21 cellular contexts compared by ENCODE assay signal in the genomic region with DNA sequence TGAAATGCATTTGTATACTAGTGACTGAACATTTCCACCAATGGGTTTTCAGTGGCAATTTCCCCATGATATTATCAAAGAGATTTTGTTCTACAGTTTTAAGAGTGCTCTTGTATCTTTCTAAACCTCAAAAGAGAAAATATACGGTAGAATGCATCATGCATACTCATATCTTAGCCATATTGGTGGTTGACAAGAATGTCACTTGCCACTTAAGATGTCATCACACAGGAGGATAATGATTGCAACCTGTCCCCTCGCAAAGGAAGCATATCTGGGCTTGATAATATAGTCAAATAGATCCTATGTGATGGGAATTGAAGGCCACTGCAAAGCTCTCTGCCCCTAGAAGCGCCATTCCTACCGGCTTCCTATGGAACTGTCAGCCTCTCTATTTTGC.
DNase-seq lines count a peak whose midpoint lies in the region; ATAC-seq and TF ChIP-seq lines count a peak whose summit lies in the region.
"Had no signal": no experiment of that assay in that cellular context is flagged by ENCODE, and none has a peak within 500 bp of the region (broad histone marks: within the 10 kb centered on the region; RNA-seq: fewer than 3 reads in every experiment).

No MANE protein-coding gene starts in this region.

- H3K4me1 Mint-ChIP-seq in activated CD4-positive, alpha-beta T cell treated with anti-CD3 and anti-CD28 coated beads for 36 hours = peaks cover 15% of the 10 kb centered on the region

- H3K27ac Mint-ChIP-seq in activated CD4-positive, alpha-beta T cell treated with anti-CD3 and anti-CD28 coated beads for 36 hours = no peak overlapping the region
- H3K27ac Mint-ChIP-seq: CD4-positive, alpha-beta memory T cell had no signal

- TF ChIP-seq CTCF in body of pancreas (IDR thresholded peaks at IDR 0.05) = no peak
- no peak for TF ChIP-seq CTCF in lung (IDR thresholded peaks at IDR 0.05; ENCODE audit: control extremely low read depth, extremely low read depth)
- TF ChIP-seq CTCF in spleen (IDR thresholded peaks at IDR 0.05 in 8 of 11, conservative IDR thresholded peaks at IDR 0.05 in 3 of 11) = no peak

- H3K36me3 Mint-ChIP-seq in activated CD4-positive, alpha-beta T cell treated with anti-CD3 and anti-CD28 coated beads for 36 hours (ENCODE audit: low read depth) = no peaks in the 10 kb centered on the region
- H3K36me3 Mint-ChIP-seq: CD4-positive, alpha-beta memory T cell had no signal

- H3K9me3 Mint-ChIP-seq in activated CD4-positive, alpha-beta T cell treated with anti-CD3 and anti-CD28 coated beads for 36 hours (ENCODE audit: low read depth) = no peaks in the 10 kb centered on the region
- H3K9me3 Mint-ChIP-seq: CD4-positive, alpha-beta memory T cell had no signal

- H3K9me3 ChIP-seq in body of pancreas = no peaks in the 10 kb centered on the region
- no peaks in the 10 kb centered on the region for H3K9me3 ChIP-seq in lung (ENCODE audit: control insufficient read depth in 2 of 2, insufficient read depth in 1 of 2, low read length in 1 of 2)
- no peaks in the 10 kb centered on the region for H3K9me3 ChIP-seq in spleen
- H3K9me3 ChIP-seq: thyroid gland had no signal

- CTCF ChIA-PET in activated CD4-positive, alpha-beta T cell treated with anti-CD3 and anti-CD28 coated beads for 36 hours (lab: Charles Lee) = interaction anchor here (0.6 kb wide), 1 partner anchor 1769 kb away, joined by 6 read pairs; no protein-coding TSS in a partner anchor

- peak; percentile 36 for ATAC-seq in activated CD4-positive, alpha-beta T cell treated with anti-CD3 and anti-CD28 coated beads for 36 hours
- ATAC-seq in body of pancreas = no peak
- ATAC-seq in lung (ENCODE audit: insufficient read depth, low FRiP score) = no peak
- ATAC-seq in HG02642 (IDR thresholded peaks at IDR 0.05; ENCODE audit: poor library complexity, unreplicated experiment) = no peak

- H3K27me3 ChIP-seq in body of pancreas (no peaks in the 10 kb centered on the region), lung (ENCODE audit: control insufficient read depth, insufficient read depth) (no peaks in the 10 kb centered on the region), spleen (replicated peaks in 1 of 7) (no peaks in the 10 kb centered on the region)
- H3K27me3 ChIP-seq: thyroid gland had no signal

- no peak for DNase-seq in activated CD4-positive, alpha-beta T cell treated with anti-CD3 and anti-CD28 coated beads for 36 hours
- DNase-seq in activated CD4-positive, alpha-beta T cell treated with anti-CD3 and anti-CD28 coated beads for 48 hours = no peak
- DNase-seq in body of pancreas = no peak
- no peak for DNase-seq in lung (ENCODE audit: low spot score)
- no peak for DNase-seq in spleen
- DNase-seq in retina = no peak
- DNase-seq: activated CD8-positive, alpha-beta memory T cell treated with anti-CD3 and anti-CD28 coated beads for 24 hours; activated naive CD4-positive, alpha-beta T cell; activated T-cell treated with anti-CD3 and anti-CD28 coated beads, Interleukin-2, amount 50 U/mL, for 1 hour; CD4-positive, alpha-beta memory T cell; effector CD8-positive, alpha-beta T cell; foreskin melanocyte; IMR-90; NCI-H1092; NCI-H187; NCI-H526; T-helper 1 cell; thyroid gland had no signal

- no peaks in the 10 kb centered on the region for H3K27me3 Mint-ChIP-seq in activated CD4-positive, alpha-beta T cell treated with anti-CD3 and anti-CD28 coated beads for 36 hours

- H3K4me3 ChIP-seq in body of pancreas (no peak overlapping the region), lung (no peak overlapping the region), spleen (no peak overlapping the region)
- H3K4me3 ChIP-seq: thyroid gland had no signal

- intact Hi-C loops in activated CD4-positive, alpha-beta T cell treated with anti-CD3 and anti-CD28 coated beads for 36 hours (cut with DNase I, micrococcal nuclease) = no loop called here
- intact Hi-C loops in body of pancreas (cut with DNase I) (no loop called here), spleen (cut with DNase I; ENCODE audit: low total_unique reads) (no loop called here)

- H3K36me3 ChIP-seq in body of pancreas (replicated peaks in 1 of 2; ENCODE audit: insufficient read depth in 1 of 2, low read depth in 2 of 2) = no peaks in the 10 kb centered on the region
- no peaks in the 10 kb centered on the region for H3K36me3 ChIP-seq in lung (ENCODE audit: control insufficient read depth in 2 of 2, insufficient read depth in 2 of 2, low read length in 2 of 2)
- no peaks in the 10 kb centered on the region for H3K36me3 ChIP-seq in spleen
- H3K36me3 ChIP-seq: thyroid gland had no signal

- H3K27ac ChIP-seq in body of pancreas = peak overlapping the region; percentile 19 to 78 (median 71)
- peak overlapping the region; percentile 65 to 77 for H3K27ac ChIP-seq in lung (ENCODE audit: low read depth in 1 of 2, low read length in 1 of 2)
- H3K27ac ChIP-seq in temporal lobe (ENCODE audit: low read depth, low read length) = peak overlapping the region; percentile 100
- peak overlapping the region in 1 of 8 donors; percentile 71 for H3K27ac ChIP-seq in spleen

- H3K4me1 ChIP-seq in body of pancreas (peaks cover 20% of the 10 kb centered on the region), lung (ENCODE audit: control insufficient read depth in 2 of 2, insufficient read depth in 2 of 2, low read length in 2 of 2) (peaks cover 0 to 5% of the 10 kb centered on the region in 2 donors), spleen (peaks cover 0 to 12% (median 11%) of the 10 kb centered on the region in 6 donors)

- WGBS in body of pancreas, 2 donors = 83 to 92% methylated on average over 4 of the region's 4 CpGs
- 88 to 92% methylated on average over 4 of the region's 4 CpGs for WGBS in lung, 2 donors
- WGBS in spleen, 5 donors = 80 to 92% (median 91%) methylated on average over 4 of the region's 4 CpGs

- TF ChIP-seq POLR2A in body of pancreas (IDR thresholded peaks at IDR 0.05) (no peak), spleen (IDR thresholded peaks at IDR 0.05) (no peak)

- POLR2A ChIA-PET in activated CD4-positive, alpha-beta T cell treated with anti-CD3 and anti-CD28 coated beads for 36 hours (lab: Charles Lee) = no interaction called here

- no peak overlapping the region for H3K4me3 Mint-ChIP-seq in activated CD4-positive, alpha-beta T cell treated with anti-CD3 and anti-CD28 coated beads for 36 hours
- H3K4me3 Mint-ChIP-seq: neural crest cell had no signal
